10 cellular contexts compared by ENCODE assay signal in the genomic region with DNA sequence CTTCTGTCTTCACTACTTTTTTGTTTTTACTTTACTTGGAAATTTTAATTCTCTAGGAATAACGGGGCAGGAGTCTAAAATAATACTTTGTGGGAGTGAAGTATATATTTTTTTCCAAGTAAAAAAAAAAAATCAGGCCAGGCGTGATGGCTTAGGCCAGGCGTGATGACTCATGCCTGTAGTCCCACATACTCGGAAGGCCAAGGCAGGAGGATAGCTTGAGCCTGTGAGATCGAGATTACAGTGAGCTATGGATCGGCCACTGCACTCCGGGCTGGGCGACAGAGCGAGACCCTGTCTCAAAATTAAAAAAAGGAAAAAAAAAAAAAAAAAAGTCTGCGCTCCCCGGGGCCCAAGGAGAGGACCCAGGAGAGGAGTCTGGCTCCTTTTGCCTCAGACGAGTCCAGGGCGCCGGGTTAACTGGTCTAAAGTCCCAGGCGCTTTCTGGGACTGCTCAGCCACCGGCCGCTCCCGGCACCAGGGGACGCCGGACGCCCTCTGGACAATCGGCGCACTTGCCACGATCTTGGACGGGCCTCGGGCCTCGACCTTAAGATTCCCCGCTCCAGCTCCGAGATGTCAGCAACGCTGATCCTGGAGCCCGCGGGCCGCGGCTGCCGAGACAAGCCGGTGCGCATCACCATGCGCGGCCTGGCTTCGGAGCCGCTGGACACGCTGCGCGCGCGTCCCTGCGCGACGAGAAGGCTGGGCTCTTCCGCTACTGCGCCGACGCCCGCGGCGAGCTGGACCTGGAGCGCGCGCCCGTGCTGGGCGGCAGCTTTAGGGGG. TPM values are rescaled to one million over a fixed set of nuclear protein-coding genes. Genes with fewer than 3 reads are reported as not detected.
DNase-seq lines count a peak whose midpoint lies in the region; ATAC-seq and TF ChIP-seq lines count a peak whose summit lies in the region.
"Had no signal": no experiment of that assay in that cellular context is flagged by ENCODE, and none has a peak within 500 bp of the region (broad histone marks: within the 10 kb centered on the region; RNA-seq: fewer than 3 reads in every experiment).

No MANE protein-coding gene starts in this region.

- H3K4me3 ChIP-seq in lower leg skin (ENCODE audit: low read depth, poor library complexity, severe bottlenecking), result peak overlapping the region; percentile 11
- H3K4me3 ChIP-seq in tibial artery, result peak overlapping the region; percentile 55 to 66

- WGBS in lower leg skin, 2 donors, result 21 to 23% methylated on average over 36 to 49 of the region's 61 CpGs

- H3K9me3 ChIP-seq in tibial artery, result no peaks in the 10 kb centered on the region

- peak overlapping the region; percentile 58 for H3K4me3 Mint-ChIP-seq in T-helper 2 cell treated with Interferon-gamma antibody and Interleukin-4, amounts not matched to agents 5 μg/mL and 100 μg/mL, for 36 hours

- H3K27me3 ChIP-seq in tibial artery, result no peaks in the 10 kb centered on the region

- no peak for ATAC-seq in GM21367 (IDR thresholded peaks at IDR 0.05; ENCODE audit: unreplicated experiment)

- TF ChIP-seq CTCF in lower leg skin (IDR thresholded peaks at IDR 0.05) (no peak), tibial artery (IDR thresholded peaks at IDR 0.05) (no peak)

- peaks cover 14% of the 10 kb centered on the region for H3K4me1 Mint-ChIP-seq in T-helper 2 cell treated with Interferon-gamma antibody and Interleukin-4, amounts not matched to agents 5 μg/mL and 100 μg/mL, for 36 hours (ENCODE audit: low read depth)

- H3K27me3 Mint-ChIP-seq in T-helper 2 cell treated with Interferon-gamma antibody and Interleukin-4, amounts not matched to agents 5 μg/mL and 100 μg/mL, for 36 hours (ENCODE audit: low read depth), result peaks cover 14% of the 10 kb centered on the region

- no peak overlapping the region for H3K27ac Mint-ChIP-seq in T-helper 2 cell treated with Interferon-gamma antibody and Interleukin-4, amounts not matched to agents 5 μg/mL and 100 μg/mL, for 36 hours

- H3K27ac ChIP-seq in tibial artery, result peak overlapping the region; percentile 73 to 75
- H3K27ac ChIP-seq: KMS-11 had no signal

- TF ChIP-seq POLR2A in lower leg skin (IDR thresholded peaks at IDR 0.05), result no peak

- no peak for DNase-seq in T-helper 2 cell treated with Interferon-gamma antibody and Interleukin-4, amounts not matched to agents 5 μg/mL and 100 μg/mL, for 36 hours (ENCODE audit: low spot score)
- DNase-seq in T-helper 2 cell, result no peak
- DNase-seq in dermis blood vessel endothelial cell, result peak; percentile 58
- DNase-seq in lower leg skin (ENCODE audit: low spot score in 2 of 2), result no peak
- peak in 1 of 2 donors; percentile 64 for DNase-seq in tibial artery
- DNase-seq in DMS153 treated with DMSO at 0.1 percent for 48 hours (lab: John Stamatoyannopoulos, UW; ENCODE audit: unreplicated experiment), result no peak
- no peak for DNase-seq in NCI-H446 treated with DMSO at 0.1 percent for 48 hours (lab: John Stamatoyannopoulos, UW)
- DNase-seq: DND-41 had no signal

- intact Hi-C loops in lower leg skin (cut with DNase I; ENCODE audit: low total_unique reads), result no loop called here
- intact Hi-C loops in tibial artery (cut with DNase I; ENCODE audit: low total_unique reads), result loop anchor here (10.0 kb wide), 1 partner anchor 64 kb away; a partner anchor contains a TSS

- no peaks in the 10 kb centered on the region for H3K36me3 ChIP-seq in tibial artery

- H3K36me3 Mint-ChIP-seq in T-helper 2 cell treated with Interferon-gamma antibody and Interleukin-4, amounts not matched to agents 5 μg/mL and 100 μg/mL, for 36 hours (ENCODE audit: low read depth), result peaks cover 16% of the 10 kb centered on the region

- peaks cover 53% of the 10 kb centered on the region for H3K9me3 Mint-ChIP-seq in T-helper 2 cell treated with Interferon-gamma antibody and Interleukin-4, amounts not matched to agents 5 μg/mL and 100 μg/mL, for 36 hours

- peaks cover 0 to 19% (median 15%) of the 10 kb centered on the region in 4 donors for H3K4me1 ChIP-seq in tibial artery

RNA-seq across cellular contexts. Expression of a gene that starts 2.7 kb away (rescaled TPM):
- 5.2 and 5.6 TPM in 2 replicates for total RNA-seq in dermis blood vessel endothelial cell
- total RNA-seq in lower leg skin, result 1 to 10 TPM; 1.1 to 4.1 (median 1.5) TPM

RNA-seq across cellular contexts. Expression of a gene that starts 42.2 kb away (rescaled TPM):
- total RNA-seq in dermis blood vessel endothelial cell, result 3.3 and 5.6 TPM in 2 replicates
- 1 to 10 TPM; 3.6 to 8.1 (median 4.2) TPM for total RNA-seq in lower leg skin
